Comparison of ENCODE assay signal across 12 cellular contexts in genomic region chr10:48667960-48668541, GRCh38. TPM values are rescaled to one million over a fixed set of nuclear protein-coding genes. Genes with fewer than 3 reads are reported as not detected.
DNase-seq lines count a peak whose midpoint lies in the region; ATAC-seq lines count a peak whose summit lies in the region.
"Had no signal": no experiment of that assay in that cellular context is flagged by ENCODE, and none has a peak within 500 bp of the region (broad histone marks: within the 10 kb centered on the region; RNA-seq: fewer than 3 reads in every experiment).

No MANE protein-coding gene starts in this region.

- H3K4me3 Mint-ChIP-seq in activated CD8-positive, alpha-beta T cell treated with anti-CD3 and anti-CD28 coated beads, Interleukin-2, amount 10 ng/mL, durations not matched to agents 7 days and 5 days = no peak overlapping the region

- DNase-seq in islet precursor cell (peak; percentile 20), NCI-H187 (lab: John Stamatoyannopoulos, UW) (no peak), mesenteric fat pad (ENCODE audit: low spot score) (no peak)
- DNase-seq in stimulated activated CD4-positive, alpha-beta T cell treated with anti-CD3 and anti-CD28 coated beads, Interleukin-4, amount 100 ng/mL, for 24 hours = no peak
- no peak for DNase-seq in activated CD8-positive, alpha-beta T cell treated with anti-CD3 and anti-CD28 coated beads, Interleukin-2, amount 10 ng/mL, durations not matched to agents 7 days and 5 days
- DNase-seq: DMS53 had no signal

- CTCF ChIA-PET in activated CD8-positive, alpha-beta T cell treated with anti-CD3 and anti-CD28 coated beads, Interleukin-2, amount 10 ng/mL, durations not matched to agents 7 days and 5 days (lab: Charles Lee) = no interaction called here

- no peak overlapping the region for H3K27ac Mint-ChIP-seq in activated CD8-positive, alpha-beta T cell treated with anti-CD3 and anti-CD28 coated beads, Interleukin-2, amount 10 ng/mL, durations not matched to agents 7 days and 5 days

- H3K4me1 Mint-ChIP-seq in activated CD8-positive, alpha-beta T cell treated with anti-CD3 and anti-CD28 coated beads, Interleukin-2, amount 10 ng/mL, durations not matched to agents 7 days and 5 days (ENCODE audit: low read depth) = no peaks in the 10 kb centered on the region

- POLR2A ChIA-PET in activated CD8-positive, alpha-beta T cell treated with anti-CD3 and anti-CD28 coated beads, Interleukin-2, amount 10 ng/mL, durations not matched to agents 7 days and 5 days (lab: Charles Lee) = no interaction called here

- no peaks in the 10 kb centered on the region for H3K27me3 Mint-ChIP-seq in activated CD8-positive, alpha-beta T cell treated with anti-CD3 and anti-CD28 coated beads, Interleukin-2, amount 10 ng/mL, durations not matched to agents 7 days and 5 days (ENCODE audit: low read depth)

- H3K9me3 Mint-ChIP-seq in activated CD8-positive, alpha-beta T cell treated with anti-CD3 and anti-CD28 coated beads, Interleukin-2, amount 10 ng/mL, durations not matched to agents 7 days and 5 days (ENCODE audit: insufficient read depth) = peaks cover 3% of the 10 kb centered on the region

- peak; percentile 40 for ATAC-seq in GM18502 (IDR thresholded peaks at IDR 0.05; ENCODE audit: poor library complexity, unreplicated experiment)
- ATAC-seq in GM21515 (IDR thresholded peaks at IDR 0.05; ENCODE audit: unreplicated experiment) = peak; percentile 30
- peak; percentile 29 for ATAC-seq in HG03521 (IDR thresholded peaks at IDR 0.05; ENCODE audit: unreplicated experiment)
- no peak for ATAC-seq in activated CD8-positive, alpha-beta T cell treated with anti-CD3 and anti-CD28 coated beads, Interleukin-2, amount 10 ng/mL, durations not matched to agents 7 days and 5 days
- ATAC-seq: Panc1, right cardiac atrium had no signal

- no peaks in the 10 kb centered on the region for H3K36me3 Mint-ChIP-seq in activated CD8-positive, alpha-beta T cell treated with anti-CD3 and anti-CD28 coated beads, Interleukin-2, amount 10 ng/mL, durations not matched to agents 7 days and 5 days (ENCODE audit: low read depth)

RNA-seq across cellular contexts. Expression of gene WDFY4, which starts 16.6 kb away (rescaled TPM):
- total RNA-seq in activated CD8-positive, alpha-beta T cell treated with anti-CD3 and anti-CD28 coated beads, Interleukin-2, amount 10 ng/mL, durations not matched to agents 7 days and 5 days = under 1 TPM; 0.16 to 0.37 TPM
- 10.1 TPM for total RNA-seq in mesenteric fat pad
- total RNA-seq: kidney epithelial cell had no signal
